ENCODE assay signal across 8 cellular contexts in genomic region chr14:20683896-20684661, GRCh38. TPM values are rescaled to one million over a fixed set of nuclear protein-coding genes. Genes with fewer than 3 reads are reported as not detected.
DNase-seq lines count a peak whose midpoint lies in the region; TF ChIP-seq lines count a peak whose summit lies in the region.

Gene RNASE4, plus strand, starts transcription at chr14:20684560. Its CDS starts 14,812 bp downstream, at chr14:20699372.

- TF ChIP-seq CTCF in BE2C (IDR thresholded peaks at IDR 0.05; ENCODE audit: low read depth, low read length), result no peak

- intact Hi-C loops in activated naive CD4-positive, alpha-beta T cell treated with anti-CD3 and anti-CD28 coated beads for 36 hours (cut with micrococcal nuclease), result loop anchor here (1.0 to 10.0 kb wide), 9 partner anchors 7 to 771 kb away; partner anchors contain the start of genes CHD8, HNRNPC, SUPT16H and TEP1

- peak within 1 kb of the TSS; percentile 89 to 100 (median 98) for H3K9ac ChIP-seq in subcutaneous abdominal adipose tissue (ENCODE audit: low read length in 5 of 5)

- no peaks in the 10 kb centered on the region for H3K36me3 Mint-ChIP-seq in activated naive CD4-positive, alpha-beta T cell treated with anti-CD3 and anti-CD28 coated beads for 36 hours (ENCODE audit: low read depth)

- H3K4me1 Mint-ChIP-seq in activated naive CD4-positive, alpha-beta T cell treated with anti-CD3 and anti-CD28 coated beads for 36 hours (ENCODE audit: low read depth), result peaks cover 22% of the 10 kb centered on the region

- peak; percentile 53 for TF ChIP-seq POLR2A in GM19099 (IDR thresholded peaks at IDR 0.05; ENCODE audit: extremely low read depth, insufficient read length, low read depth)

- DNase-seq in BE2C (peak; percentile 85), HT-29 (ENCODE audit: low spot score) (peak; percentile 78), SJSA1 (ENCODE audit: low read depth in 1 of 2, low spot score in 2 of 2) (peak; percentile 83 to 91), germinal center (ENCODE audit: low spot score) (peak; percentile 52), nucleus accumbens (lab: John Stamatoyannopoulos, UW) (peak in 54 of 56 donors; percentile 14 to 86 (median 70))
- DNase-seq in activated naive CD4-positive, alpha-beta T cell treated with anti-CD3 and anti-CD28 coated beads for 36 hours, result peak; percentile 90

- H3K36me3 ChIP-seq in BE2C, result no peaks in the 10 kb centered on the region
- no peaks in the 10 kb centered on the region; the same call in 1 of the 2 replicates for H3K36me3 ChIP-seq in SJSA1
- H3K36me3 ChIP-seq in subcutaneous abdominal adipose tissue (ENCODE audit: control insufficient read depth in 5 of 5, insufficient read depth in 5 of 5, low read length in 5 of 5), result peaks cover 0 to 4% (median 0%) of the 10 kb centered on the region in 5 donors

- H3K9me3 ChIP-seq in BE2C (no peaks in the 10 kb centered on the region), SJSA1 (replicated peaks) (no peaks in the 10 kb centered on the region), subcutaneous abdominal adipose tissue (ENCODE audit: control insufficient read depth in 5 of 5, low read length in 5 of 5) (no peaks in the 10 kb centered on the region)

- no peaks in the 10 kb centered on the region for H3K27me3 Mint-ChIP-seq in activated naive CD4-positive, alpha-beta T cell treated with anti-CD3 and anti-CD28 coated beads for 36 hours (ENCODE audit: low read depth)

- no peak within 1 kb of the TSS for H3K4me3 Mint-ChIP-seq in activated naive CD4-positive, alpha-beta T cell treated with anti-CD3 and anti-CD28 coated beads for 36 hours

- H3K27ac ChIP-seq in SJSA1 (peak within 1 kb of the TSS; percentile 90), subcutaneous abdominal adipose tissue (ENCODE audit: low read depth, low read length) (peak within 1 kb of the TSS; percentile 99)

- H3K27me3 ChIP-seq in BE2C (no peaks in the 10 kb centered on the region), SJSA1 (replicated peaks) (no peaks in the 10 kb centered on the region), subcutaneous abdominal adipose tissue (ENCODE audit: control insufficient read depth in 5 of 5, insufficient read depth in 4 of 5, low read length in 5 of 5) (no peaks in the 10 kb centered on the region)

- no peaks in the 10 kb centered on the region for H3K9me3 Mint-ChIP-seq in activated naive CD4-positive, alpha-beta T cell treated with anti-CD3 and anti-CD28 coated beads for 36 hours

- H3K4me1 ChIP-seq in BE2C (no peaks in the 10 kb centered on the region), SJSA1 (replicated peaks) (peaks cover 16% of the 10 kb centered on the region), subcutaneous abdominal adipose tissue (ENCODE audit: control insufficient read depth in 5 of 5, insufficient read depth in 5 of 5, low read length in 5 of 5) (peaks cover 0 to 58% (median 53%) of the 10 kb centered on the region in 5 donors)

- no peak within 1 kb of the TSS for H3K27ac Mint-ChIP-seq in activated naive CD4-positive, alpha-beta T cell treated with anti-CD3 and anti-CD28 coated beads for 36 hours

- CTCF ChIA-PET in activated naive CD4-positive, alpha-beta T cell treated with anti-CD3 and anti-CD28 coated beads for 36 hours (lab: Charles Lee), result interaction anchor here (0.9 to 5.0 kb wide), 7 partner anchors 21 to 345 kb away, joined by 3 to 36 read pairs (median 6); no protein-coding TSS in a partner anchor

- peak within 1 kb of the TSS; percentile 94 for H3K4me3 ChIP-seq in BE2C (ENCODE audit: low read depth, low read length)
- peak within 1 kb of the TSS; percentile 65 for H3K4me3 ChIP-seq in SJSA1
- H3K4me3 ChIP-seq in subcutaneous abdominal adipose tissue (ENCODE audit: low read depth in 1 of 5, low read length in 5 of 5), result peak within 1 kb of the TSS; percentile 83 to 96 (median 93)

RNA-seq across cellular contexts. Expression of gene RNASE4, which starts in this region (rescaled TPM):
- not detected for polyA plus RNA-seq in BE2C (2012; ENCODE audit: insufficient read depth, insufficient read length, low read depth)
- total RNA-seq in HT-29 (2014; rRNA removed; shearing (Covaris generic)), result 6.6 and 8.7 TPM in 2 replicates
- total RNA-seq in SJSA1 (2014; rRNA removed; shearing (Covaris generic)), result 0.63 and 4.6 TPM in 2 replicates
- total RNA-seq in activated naive CD4-positive, alpha-beta T cell treated with anti-CD3 and anti-CD28 coated beads for 36 hours, result under 1 TPM in 1 of 2 experiments, not detected in 1; 0.19 TPM

Comparison
In these comparisons a context has a peak if more than half of its experiments do, and no peak if none do; other contexts are left out.
1. Peak in every context shown above with its lines: DNase-seq, H3K4me3 ChIP-seq and H3K27ac ChIP-seq.
2. Peak in DNase-seq in activated naive CD4-positive, alpha-beta T cell treated with anti-CD3 and anti-CD28 coated beads for 36 hours; RNA of the gene not detected or under 1 TPM.